10 cellular contexts compared by ENCODE assay signal in genomic region chr5:177349762-177350161, GRCh38. TPM values are rescaled to one million over a fixed set of nuclear protein-coding genes. Genes with fewer than 3 reads are reported as not detected.
A peak's percentile ranks its signal among the peaks of the same experiment; 100 is the strongest.
DNase-seq lines count a peak whose midpoint lies in the region; ATAC-seq and TF ChIP-seq lines count a peak whose summit lies in the region.
"Had no signal": no experiment of that assay in that cellular context is flagged by ENCODE, and none has a peak within 500 bp of the region (broad histone marks: within the 10 kb centered on the region; RNA-seq: fewer than 3 reads in every experiment).

No MANE protein-coding gene starts in this region.

- peaks cover 16% of the 10 kb centered on the region for H3K36me3 Mint-ChIP-seq in activated CD4-positive, alpha-beta T cell treated with anti-CD3 and anti-CD28 coated beads for 36 hours (ENCODE audit: low read depth)
- peaks cover 18% of the 10 kb centered on the region for H3K36me3 Mint-ChIP-seq in WTC11

- intact Hi-C loops in activated CD4-positive, alpha-beta T cell treated with anti-CD3 and anti-CD28 coated beads for 36 hours (cut with DNase I, micrococcal nuclease) = loop anchor here (2.0 to 10.0 kb wide), 8 partner anchors 37 to 985 kb away; partner anchors contain the start of genes ARL10 (in 1 of the 2), B4GALT7 (in 1 of the 2), FAM193B (in 1 of the 2) and KIAA1191 (in 1 of the 2)
- intact Hi-C loops in esophagus muscularis mucosa (cut with DNase I) = loop anchor here (5.0 kb wide), 1 partner anchor 32 kb away; no protein-coding TSS in a partner anchor

- H3K9ac ChIP-seq in skeletal muscle tissue (ENCODE audit: low read depth in 1 of 3, low read length in 3 of 3) = peak overlapping the region in 1 of 3 donors; percentile 100

- peaks cover 35% of the 10 kb centered on the region for H3K4me1 Mint-ChIP-seq in activated CD4-positive, alpha-beta T cell treated with anti-CD3 and anti-CD28 coated beads for 36 hours
- H3K4me1 Mint-ChIP-seq in WTC11 = peaks cover 32% of the 10 kb centered on the region

- CTCF ChIA-PET in activated CD4-positive, alpha-beta T cell treated with anti-CD3 and anti-CD28 coated beads for 36 hours (lab: Charles Lee) = interaction anchor here (0.9 to 5.5 kb wide), 4 partner anchors 37 to 96 kb away, joined by 3 to 34 read pairs (median 15); no protein-coding TSS in a partner anchor
- CTCF ChIA-PET in WTC11 (lab: Charles Lee) = interaction anchor here (1.7 to 4.7 kb wide), 2 partner anchors 11 to 40 kb away, joined by 4 to 25 read pairs; no protein-coding TSS in a partner anchor

- peaks cover 21 to 34% (median 24%) of the 10 kb centered on the region in 3 donors for H3K4me1 ChIP-seq in skeletal muscle tissue (ENCODE audit: control insufficient read depth in 3 of 3, insufficient read depth in 3 of 3, low read length in 3 of 3)
- peaks cover 17 to 58% (median 53%) of the 10 kb centered on the region in 4 donors for H3K4me1 ChIP-seq in esophagus muscularis mucosa

- no peak for DNase-seq in activated CD4-positive, alpha-beta T cell treated with anti-CD3 and anti-CD28 coated beads for 36 hours
- DNase-seq in activated CD4-positive, alpha-beta T cell treated with anti-CD3 and anti-CD28 coated beads for 1 hour = no peak
- DNase-seq in WTC11 (ENCODE audit: low spot score) (no peak), foreskin fibroblast (no peak), NCI-H2029 (lab: John Stamatoyannopoulos, UW) (no peak), esophagus muscularis mucosa (ENCODE audit: extremely low spot score) (no peak), mesenteric fat pad (ENCODE audit: low spot score) (no peak)
- DNase-seq: stimulated activated CD8-positive, alpha-beta memory T cell treated with anti-CD3 and anti-CD28 coated beads, Interleukin-4, amount 100 ng/mL, for 48 hours had no signal

- H3K27me3 ChIP-seq in skeletal muscle tissue (ENCODE audit: control insufficient read depth in 3 of 3, insufficient read depth in 3 of 3, low read length in 3 of 3) (no peaks in the 10 kb centered on the region), esophagus muscularis mucosa (no peaks in the 10 kb centered on the region)

- H3K27ac ChIP-seq in skeletal muscle tissue (ENCODE audit: low read depth, low read length) (no peak overlapping the region), esophagus muscularis mucosa (replicated peaks in 1 of 4) (no peak overlapping the region)

- no peaks in the 10 kb centered on the region for H3K9me3 Mint-ChIP-seq in activated CD4-positive, alpha-beta T cell treated with anti-CD3 and anti-CD28 coated beads for 36 hours (ENCODE audit: low read depth)
- peaks cover 2% of the 10 kb centered on the region; the same call in 1 of the 2 replicates for H3K9me3 Mint-ChIP-seq in WTC11

- TF ChIP-seq CTCF in WTC11 (IDR thresholded peaks at IDR 0.05) (no peak), foreskin fibroblast (IDR thresholded peaks at IDR 0.05; ENCODE audit: low read depth, low read length) (no peak), esophagus muscularis mucosa (IDR thresholded peaks at IDR 0.05) (no peak)

- no peak for TF ChIP-seq EP300 in esophagus muscularis mucosa (IDR thresholded peaks at IDR 0.05)

- no peaks in the 10 kb centered on the region for H3K9me3 ChIP-seq in skeletal muscle tissue (ENCODE audit: control insufficient read depth in 3 of 3, low read length in 3 of 3)
- no peaks in the 10 kb centered on the region for H3K9me3 ChIP-seq in esophagus muscularis mucosa

- POLR2A ChIA-PET in activated CD4-positive, alpha-beta T cell treated with anti-CD3 and anti-CD28 coated beads for 36 hours (lab: Charles Lee) = interaction anchor here (0.6 to 0.7 kb wide), 2 partner anchors 10 to 89 kb away, joined by 3 to 4 read pairs; no protein-coding TSS in a partner anchor
- POLR2A ChIA-PET in WTC11 (lab: Charles Lee) = no interaction called here

- no peaks in the 10 kb centered on the region for H3K27me3 Mint-ChIP-seq in activated CD4-positive, alpha-beta T cell treated with anti-CD3 and anti-CD28 coated beads for 36 hours
- peaks cover 12% of the 10 kb centered on the region for H3K27me3 Mint-ChIP-seq in WTC11 (ENCODE audit: low read depth)

- ATAC-seq in activated CD4-positive, alpha-beta T cell treated with anti-CD3 and anti-CD28 coated beads for 36 hours = no peak
- ATAC-seq in WTC11 = no peak

- H3K4me3 ChIP-seq in foreskin fibroblast (ENCODE audit: low read depth in 1 of 2, low read length in 2 of 2) (peak overlapping the region; percentile 86 to 100), skeletal muscle tissue (ENCODE audit: low read length in 3 of 3) (peak overlapping the region; percentile 41 to 100 (median 82)), esophagus muscularis mucosa (peak overlapping the region in 1 of 4 donors; percentile 83)

- peak overlapping the region; percentile 89 for H3K4me3 Mint-ChIP-seq in activated CD4-positive, alpha-beta T cell treated with anti-CD3 and anti-CD28 coated beads for 36 hours
- H3K4me3 Mint-ChIP-seq in WTC11 = peak overlapping the region; percentile 98

- H3K27ac Mint-ChIP-seq in activated CD4-positive, alpha-beta T cell treated with anti-CD3 and anti-CD28 coated beads for 36 hours = peak overlapping the region; percentile 62
- H3K27ac Mint-ChIP-seq in WTC11 = peak overlapping the region; percentile 11; the same call in 1 of the 2 replicates

- H3K36me3 ChIP-seq in skeletal muscle tissue (ENCODE audit: control insufficient read depth in 3 of 3, insufficient read depth in 3 of 3, low read length in 3 of 3) (peaks cover 10 to 21% (median 16%) of the 10 kb centered on the region in 3 donors), esophagus muscularis mucosa (peaks cover 0 to 32% (median 17%) of the 10 kb centered on the region in 4 donors)

- WGBS in esophagus muscularis mucosa = 81% methylated on average over 5 of the region's 5 CpGs

- no peak for TF ChIP-seq POLR2A in esophagus muscularis mucosa (IDR thresholded peaks at IDR 0.05; ENCODE audit: low read depth)

TF ChIP-seq in WTC11, 78 proteins besides CTCF, POLR2A, EP300 and RAD21 (continues in another document):
- TF ChIP-seq TEAD4 (CRISPR knock-in tag; IDR thresholded peaks at IDR 0.05) (no peak), JUN (CRISPR knock-in tag; IDR thresholded peaks at IDR 0.05) (no peak), E2F5 (CRISPR knock-in tag; IDR thresholded peaks at IDR 0.05) (no peak)

RNA-seq across cellular contexts. Expression of gene LMAN2, which starts 1.7 kb away (rescaled TPM):
- total RNA-seq in activated CD4-positive, alpha-beta T cell treated with anti-CD3 and anti-CD28 coated beads for 36 hours = 10 to 100 TPM; 74.5 to 92.1 TPM
- total RNA-seq in WTC11 (2021) (141 to 162 TPM (median 147 TPM) in 3 replicates), skeletal muscle tissue (124 TPM), esophagus muscularis mucosa (100 to 1,000 TPM in 3 of 4 donors, 10 to 100 TPM in 1; 95.1 to 168 (median 128) TPM), mesenteric fat pad (90.9 TPM)

RNA-seq across cellular contexts. Expression of gene RGS14, which starts 8.0 kb away (rescaled TPM):
- 10 to 100 TPM; 43.8 to 62.0 TPM for total RNA-seq in activated CD4-positive, alpha-beta T cell treated with anti-CD3 and anti-CD28 coated beads for 36 hours
- 60.4 to 74.6 TPM (median 64.6 TPM) in 3 replicates for total RNA-seq in WTC11 (2021)
- total RNA-seq in skeletal muscle tissue = 12.5 TPM
- total RNA-seq in esophagus muscularis mucosa = 10 to 100 TPM in 2 of 4 donors, 1 to 10 TPM in 2; 3.7 to 18.3 (median 11.9) TPM
- total RNA-seq in mesenteric fat pad = 8.2 TPM

RNA-seq across cellular contexts. Expression of gene SLC34A1, which starts 34.5 kb away (rescaled TPM):
- total RNA-seq in activated CD4-positive, alpha-beta T cell treated with anti-CD3 and anti-CD28 coated beads for 36 hours = under 1 TPM in 1 of 2 experiments, not detected in 1; 0.14 TPM
- total RNA-seq in WTC11 (2021) = not detected in 3 replicates
- not detected for total RNA-seq in skeletal muscle tissue
- total RNA-seq in esophagus muscularis mucosa = not detected
- not detected for total RNA-seq in mesenteric fat pad
- total RNA-seq: myocyte had no signal

RNA-seq across cellular contexts. Expression of gene MXD3, which starts 38.1 kb away (rescaled TPM):
- 10 to 100 TPM; 21.3 to 27.2 TPM for total RNA-seq in activated CD4-positive, alpha-beta T cell treated with anti-CD3 and anti-CD28 coated beads for 36 hours
- total RNA-seq in WTC11 (2021) (16.9 to 25.7 TPM (median 18.8 TPM) in 3 replicates), skeletal muscle tissue (5.7 TPM), esophagus muscularis mucosa (10 to 100 TPM in 1 of 4 donors, 1 to 10 TPM in 3; 2.5 to 11.2 (median 7.9) TPM), mesenteric fat pad (7.2 TPM)

RNA-seq across cellular contexts. Expression of gene PRELID1, which starts 46.2 kb away (rescaled TPM):
- 100 to 1,000 TPM; 266 to 362 TPM for total RNA-seq in activated CD4-positive, alpha-beta T cell treated with anti-CD3 and anti-CD28 coated beads for 36 hours
- total RNA-seq in WTC11 (2021) (235 to 273 TPM (median 245 TPM) in 3 replicates), skeletal muscle tissue (39.1 TPM), esophagus muscularis mucosa (10 to 100 TPM; 80.6 to 93.6 (median 88.2) TPM), mesenteric fat pad (110 TPM)
